In genomic region chr3:183161552-183162345, GRCh38 we compare ENCODE assay signal across 8 cellular contexts. TPM values are rescaled to one million over a fixed set of nuclear protein-coding genes. Genes with fewer than 3 reads are reported as not detected.
DNase-seq lines count a peak whose midpoint lies in the region; ATAC-seq and TF ChIP-seq lines count a peak whose summit lies in the region.

No MANE protein-coding gene starts in this region.

- no peak for TF ChIP-seq CTCF in epithelial cell of esophagus (IDR thresholded peaks at IDR 0.05; ENCODE audit: insufficient read depth, low read depth, low read length, missing control alignments)
- TF ChIP-seq CTCF in osteocyte (IDR thresholded peaks at IDR 0.05): no peak

- peaks cover 4% of the 10 kb centered on the region for H3K36me3 Mint-ChIP-seq in activated T-cell treated with anti-CD3 and anti-CD28 coated beads, Interleukin-2, amount 50 U/mL, for 24 hours (ENCODE audit: low read depth)
- H3K36me3 Mint-ChIP-seq in osteocyte (ENCODE audit: unreplicated experiment): no peaks in the 10 kb centered on the region

- peak overlapping the region; percentile 47 for H3K4me3 ChIP-seq in epithelial cell of esophagus (ENCODE audit: low read length)

- H3K27ac Mint-ChIP-seq in activated T-cell treated with anti-CD3 and anti-CD28 coated beads, Interleukin-2, amount 50 U/mL, for 24 hours: peak overlapping the region; percentile 81
- H3K27ac Mint-ChIP-seq in osteocyte (ENCODE audit: unreplicated experiment): no peak overlapping the region

- peak; percentile 65 for ATAC-seq in HG02610 (IDR thresholded peaks at IDR 0.05; ENCODE audit: unreplicated experiment)

- H3K4me3 Mint-ChIP-seq in activated T-cell treated with anti-CD3 and anti-CD28 coated beads, Interleukin-2, amount 50 U/mL, for 24 hours: peak overlapping the region; percentile 82
- H3K4me3 Mint-ChIP-seq in osteocyte (ENCODE audit: unreplicated experiment): peak overlapping the region; percentile 81

- no peak for DNase-seq in activated T-cell treated with anti-CD3 and anti-CD28 coated beads, Interleukin-2, amount 50 U/mL, for 24 hours
- DNase-seq in activated T-cell treated with anti-CD3 and anti-CD28 coated beads for 4 hours (no peak), NOMO-1 treated with dmso at 0.1 percent for 144 hours (lab: John Stamatoyannopoulos, UW; ENCODE audit: unreplicated experiment) (peak; percentile 37), epithelial cell of esophagus (ENCODE audit: low read depth) (no peak), osteocyte (ENCODE audit: extremely low spot score, unreplicated experiment) (no peak), NCI-H2196 treated with DMSO at 0.1 percent for 48 hours (lab: John Stamatoyannopoulos, UW; ENCODE audit: unreplicated experiment) (no peak)
- DNase-seq in activated CD4-positive, CD25-positive, alpha-beta regulatory T cell (lab: John Stamatoyannopoulos, UW): no peak

- H3K9me3 Mint-ChIP-seq in activated T-cell treated with anti-CD3 and anti-CD28 coated beads, Interleukin-2, amount 50 U/mL, for 24 hours: no peaks in the 10 kb centered on the region
- H3K9me3 Mint-ChIP-seq in osteocyte (ENCODE audit: unreplicated experiment): no peaks in the 10 kb centered on the region

- H3K4me1 Mint-ChIP-seq in activated T-cell treated with anti-CD3 and anti-CD28 coated beads, Interleukin-2, amount 50 U/mL, for 24 hours (ENCODE audit: low read depth): peaks cover 46% of the 10 kb centered on the region
- peaks cover 12% of the 10 kb centered on the region for H3K4me1 Mint-ChIP-seq in osteocyte (ENCODE audit: unreplicated experiment)

- no peaks in the 10 kb centered on the region for H3K27me3 Mint-ChIP-seq in activated T-cell treated with anti-CD3 and anti-CD28 coated beads, Interleukin-2, amount 50 U/mL, for 24 hours
- peaks cover 9% of the 10 kb centered on the region for H3K27me3 Mint-ChIP-seq in osteocyte (ENCODE audit: unreplicated experiment)

RNA-seq across cellular contexts. Expression of gene LAMP3, which starts 0.8 kb away (rescaled TPM):
- total RNA-seq in osteocyte: 2.3 and 2.9 TPM in 2 replicates
